Comparison of ENCODE assay signal across 8 cellular contexts in the genomic region with DNA sequence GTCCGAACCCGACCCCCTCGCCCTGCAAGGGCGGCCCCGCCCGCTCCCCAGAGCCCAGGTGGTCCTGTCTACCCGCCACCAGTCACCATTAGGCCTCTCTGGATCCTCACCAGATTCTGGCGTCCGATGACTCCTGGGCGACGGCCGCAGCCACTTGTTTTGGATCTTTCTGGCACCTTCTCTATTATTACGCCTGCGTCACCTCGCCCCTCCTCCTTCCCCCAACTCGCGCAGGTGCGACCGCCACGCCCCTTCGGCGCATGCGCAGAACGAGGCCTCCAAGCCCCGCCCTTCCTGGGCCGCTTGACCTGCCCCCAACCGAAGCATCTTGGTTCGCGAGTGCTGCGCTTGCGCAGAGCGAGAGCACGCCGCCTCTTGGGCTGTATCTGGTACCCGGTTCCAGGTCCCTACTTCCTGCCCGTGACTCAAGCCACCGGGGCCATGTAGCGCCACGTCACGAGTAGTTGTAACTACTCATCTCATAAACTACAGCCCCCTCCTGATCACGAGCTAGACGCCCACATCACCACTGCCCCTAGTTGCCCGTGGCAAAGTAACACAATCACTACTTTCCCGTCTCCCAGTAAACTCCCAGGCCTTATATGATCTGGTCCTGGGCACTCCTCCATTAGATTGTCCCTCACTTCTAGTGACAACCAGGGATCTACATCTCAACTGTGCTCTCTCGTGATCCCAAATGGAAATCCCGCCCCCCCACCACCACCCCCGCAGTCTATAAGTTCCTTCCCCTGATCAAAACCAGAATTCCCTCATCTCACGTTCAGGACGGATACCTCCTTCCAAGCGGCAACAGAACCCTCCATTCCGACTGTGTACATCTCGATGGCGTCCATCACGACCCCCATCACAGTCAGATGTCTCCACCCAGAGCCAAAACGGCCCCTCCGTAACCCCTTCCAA. TPM values are rescaled to one million over a fixed set of nuclear protein-coding genes. Genes with fewer than 3 reads are reported as not detected.
DNase-seq lines count a peak whose midpoint lies in the region; FAIRE-seq and TF ChIP-seq lines count a peak whose summit lies in the region.

A gene with protein sequence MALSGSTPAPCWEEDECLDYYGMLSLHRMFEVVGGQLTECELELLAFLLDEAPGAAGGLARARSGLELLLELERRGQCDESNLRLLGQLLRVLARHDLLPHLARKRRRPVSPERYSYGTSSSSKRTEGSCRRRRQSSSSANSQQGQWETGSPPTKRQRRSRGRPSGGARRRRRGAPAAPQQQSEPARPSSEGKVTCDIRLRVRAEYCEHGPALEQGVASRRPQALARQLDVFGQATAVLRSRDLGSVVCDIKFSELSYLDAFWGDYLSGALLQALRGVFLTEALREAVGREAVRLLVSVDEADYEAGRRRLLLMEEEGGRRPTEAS (minus strand): TSS at position 156 of the 921 bp plus-strand sequence. CDS start 670 bp downstream, outside the sequence.

- TF ChIP-seq POLR2A in H54 (IDR thresholded peaks at IDR 0.05; ENCODE audit: low read depth, low read length), result peak; percentile 75
- peak; percentile 92 for TF ChIP-seq POLR2A in Raji (IDR thresholded peaks at IDR 0.05; ENCODE audit: insufficient read depth, low read depth, low read length)

- H3K4me1 ChIP-seq in Loucy (ENCODE audit: insufficient read depth, low read length, poor library complexity, severe bottlenecking), result peaks cover 49% of the 10 kb centered on the region

- H3K4me3 Mint-ChIP-seq in nephron, result peak within 1 kb of the TSS; percentile 92 to 93 (median 92)
- peak within 1 kb of the TSS; percentile 90 for H3K4me3 Mint-ChIP-seq in stimulated activated naive CD8-positive, alpha-beta T cell treated with anti-CD3 and anti-CD28 coated beads, Interleukin-15, Interleukin-2, amounts not matched to agents 100 ng/mL and 50 ng/mL, for 24 hours

- H2AFZ ChIP-seq in Loucy (ENCODE audit: low read length), result peak within 1 kb of the TSS; percentile 81

- H4K20me1 ChIP-seq in Loucy (ENCODE audit: insufficient read depth, low read length, poor library complexity, severe bottlenecking), result peaks cover 44% of the 10 kb centered on the region

- H3K27me3 ChIP-seq in Loucy (ENCODE audit: insufficient read depth, low read length, poor library complexity, severe bottlenecking), result no peaks in the 10 kb centered on the region

- H3F3A ChIP-seq in Loucy (ENCODE audit: low read depth), result no peaks in the 10 kb centered on the region

- H3K9me3 ChIP-seq in Loucy (ENCODE audit: insufficient read depth, low read depth, low read length), result no peaks in the 10 kb centered on the region

- H3K36me3 ChIP-seq in Loucy (ENCODE audit: insufficient read depth, low read length), result peaks cover 5% of the 10 kb centered on the region; the same call in 1 of the 2 replicates

- H3K4me2 ChIP-seq in Loucy (ENCODE audit: low read depth, low read length, poor library complexity, severe bottlenecking), result peak within 1 kb of the TSS; percentile 95

- peak within 1 kb of the TSS; percentile 96 for H3K4me3 ChIP-seq in Loucy (ENCODE audit: low read length, poor library complexity, severe bottlenecking)

- peak; percentile 74 for FAIRE-seq in H54 (lab: Jason Lieb, UNC)

- peaks cover 78% of the 10 kb centered on the region for H3K79me2 ChIP-seq in Loucy (ENCODE audit: insufficient read depth, low read length)

- DNase-seq in Daoy (ENCODE audit: low read depth) (peak; percentile 99), H54 (ENCODE audit: insufficient read length, low spot score) (peak; percentile 99), fibroblast of peridontal ligament (ENCODE audit: extremely low read depth) (peak; percentile 96)
- peak; percentile 99 for DNase-seq in activated T-helper 9 cell treated with anti-CD3 and anti-CD28 coated beads, Interleukin-2, amount 50 U/mL, for 16 hours (ENCODE audit: low read depth)

- H3K9me2 ChIP-seq in Loucy (replicated peaks; ENCODE audit: low read depth, low read length), result no peaks in the 10 kb centered on the region

- H3K27ac Mint-ChIP-seq in nephron, result peak within 1 kb of the TSS; percentile 95 to 97 (median 95)
- peak within 1 kb of the TSS; percentile 96 for H3K27ac Mint-ChIP-seq in stimulated activated naive CD8-positive, alpha-beta T cell treated with anti-CD3 and anti-CD28 coated beads, Interleukin-15, Interleukin-2, amounts not matched to agents 100 ng/mL and 50 ng/mL, for 24 hours

- peaks cover 39% of the 10 kb centered on the region for H3K4me1 Mint-ChIP-seq in nephron
- peaks cover 78% of the 10 kb centered on the region for H3K4me1 Mint-ChIP-seq in stimulated activated naive CD8-positive, alpha-beta T cell treated with anti-CD3 and anti-CD28 coated beads, Interleukin-15, Interleukin-2, amounts not matched to agents 100 ng/mL and 50 ng/mL, for 24 hours (ENCODE audit: low read depth)

- H3K9ac ChIP-seq in Loucy (ENCODE audit: low read depth, low read length, poor library complexity, severe bottlenecking), result peak within 1 kb of the TSS; percentile 88

- peaks cover 32% of the 10 kb centered on the region for H3K36me3 Mint-ChIP-seq in nephron (ENCODE audit: low read depth)
- H3K36me3 Mint-ChIP-seq in stimulated activated naive CD8-positive, alpha-beta T cell treated with anti-CD3 and anti-CD28 coated beads, Interleukin-15, Interleukin-2, amounts not matched to agents 100 ng/mL and 50 ng/mL, for 24 hours (ENCODE audit: low read depth), result peaks cover 42% of the 10 kb centered on the region

- H3K27me3 Mint-ChIP-seq in nephron (ENCODE audit: low read depth), result no peaks in the 10 kb centered on the region
- no peaks in the 10 kb centered on the region for H3K27me3 Mint-ChIP-seq in stimulated activated naive CD8-positive, alpha-beta T cell treated with anti-CD3 and anti-CD28 coated beads, Interleukin-15, Interleukin-2, amounts not matched to agents 100 ng/mL and 50 ng/mL, for 24 hours

- no peaks in the 10 kb centered on the region for H3K9me3 Mint-ChIP-seq in nephron
- H3K9me3 Mint-ChIP-seq in stimulated activated naive CD8-positive, alpha-beta T cell treated with anti-CD3 and anti-CD28 coated beads, Interleukin-15, Interleukin-2, amounts not matched to agents 100 ng/mL and 50 ng/mL, for 24 hours, result no peaks in the 10 kb centered on the region

- TF ChIP-seq CTCF in Loucy (conservative IDR thresholded peaks at IDR 0.05; ENCODE audit: low read length) (no peak), nephron (IDR thresholded peaks at IDR 0.05; ENCODE audit: unreplicated experiment in 3 of 3) (no peak)

RNA-seq across cellular contexts. Expression of the gene that starts here (rescaled TPM):
- total RNA-seq in Daoy (2014; rRNA removed; shearing (Covaris generic)), result 33.7 and 39.0 TPM in 2 replicates

Comparison
In these comparisons a context has a peak if more than half of its experiments do, and no peak if none do; other contexts are left out.
1. Peak in every context shown above with its lines: DNase-seq and H3K4me3 ChIP-seq.